Comparison of ENCODE assay signal across 1 cellular context in genomic region chr21:44855572-44855971, GRCh38.
TF ChIP-seq lines count a peak whose summit lies in the region.

No MANE protein-coding gene starts in this region.

TF ChIP-seq in HepG2, 621 proteins besides CTCF, POLR2A, EP300 and RAD21:
- TF ChIP-seq RARA (CRISPR knock-in tag; IDR thresholded peaks at IDR 0.05) (no peak), AGO2 (optimal IDR thresholded peaks at IDR 0.05; ENCODE audit: low read depth, low read length) (peak; percentile 13), SIN3A (IDR thresholded peaks at IDR 0.05; ENCODE audit: borderline replicate concordance, low read depth, low read length) (no peak), CEBPB (IDR thresholded peaks at IDR 0.05; ENCODE audit: borderline replicate concordance, low read depth, low read length) (no peak)
